In genomic region chr5:65927497-65928340, GRCh38 we compare ENCODE assay signal across 9 cellular contexts. TPM values are rescaled to one million over a fixed set of nuclear protein-coding genes. Genes with fewer than 3 reads are reported as not detected.
DNase-seq lines count a peak whose midpoint lies in the region; ATAC-seq and TF ChIP-seq lines count a peak whose summit lies in the region.
"Had no signal": no experiment of that assay in that cellular context is flagged by ENCODE, and none has a peak within 500 bp of the region (broad histone marks: within the 10 kb centered on the region; RNA-seq: fewer than 3 reads in every experiment).

No MANE protein-coding gene starts in this region.

- peak overlapping the region; percentile 95 for H3K4me3 Mint-ChIP-seq in type B pancreatic cell

- DNase-seq in SIG-M5 treated with dmso at 0.1 percent for 504 hours (lab: John Stamatoyannopoulos, UW; ENCODE audit: unreplicated experiment) (peak; percentile 63), SIG-M5 (lab: John Stamatoyannopoulos, UW) (no peak), dermis microvascular lymphatic vessel endothelial cell (ENCODE audit: low read depth in 2 of 2) (peak; percentile 65 to 80), type B pancreatic cell (ENCODE audit: extremely low spot score, unreplicated experiment) (no peak)
- DNase-seq: left cardiac atrium had no signal

- no peaks in the 10 kb centered on the region for H3K9me3 Mint-ChIP-seq in type B pancreatic cell

- no peak for TF ChIP-seq CTCF in type B pancreatic cell (conservative IDR thresholded peaks at IDR 0.05)

- peak overlapping the region; percentile 97 for H3K27ac Mint-ChIP-seq in type B pancreatic cell

- H3K4me3 ChIP-seq in mesodermal cell (ENCODE audit: extremely low read depth, insufficient read depth, low read length, poor library complexity, severe bottlenecking): peak overlapping the region; percentile 82

- no peaks in the 10 kb centered on the region for H3K27me3 Mint-ChIP-seq in type B pancreatic cell

- H3K36me3 ChIP-seq in mesodermal cell (ENCODE audit: control insufficient read depth, insufficient read depth, low read length): peaks cover 8% of the 10 kb centered on the region

- H3K4me1 ChIP-seq in mesodermal cell (ENCODE audit: control insufficient read depth, insufficient read depth, low read length, poor library complexity, severe bottlenecking): peaks cover 7% of the 10 kb centered on the region

- peak overlapping the region; percentile 97 for H3K27ac ChIP-seq in mesodermal cell (ENCODE audit: low read depth, low read length, severe bottlenecking)

- peaks cover 10% of the 10 kb centered on the region for H3K36me3 Mint-ChIP-seq in type B pancreatic cell

- H3K4me1 Mint-ChIP-seq in type B pancreatic cell (ENCODE audit: unreplicated experiment): peaks cover 29% of the 10 kb centered on the region

- ATAC-seq in HG03039 (IDR thresholded peaks at IDR 0.05; ENCODE audit: unreplicated experiment): peak; percentile 17
- peak; percentile 71 for ATAC-seq in SK-N-SH treated with all-trans-retinoic acid at 6 μM for 48 hours
- no peak for ATAC-seq in HG02885 (IDR thresholded peaks at IDR 0.05; ENCODE audit: poor library complexity, unreplicated experiment)

- H3K9me3 ChIP-seq in mesodermal cell (ENCODE audit: control insufficient read depth, low read length): no peaks in the 10 kb centered on the region

- WGBS in mesodermal cell (ENCODE audit: insufficient coverage in 2 of 2), 2 experiments: 0% methylated on average over 5 of the region's 13 CpGs

TF ChIP-seq in SK-N-SH treated with all-trans-retinoic acid at 6 μM for 48 hours, 23 proteins besides CTCF, POLR2A, EP300 and RAD21:
- TF ChIP-seq OSR1 (CRISPR knock-in tag; IDR thresholded peaks at IDR 0.05) (no peak), CSDC2 (CRISPR knock-in tag; IDR thresholded peaks at IDR 0.05) (no peak), TOX (CRISPR knock-in tag; IDR thresholded peaks at IDR 0.05; ENCODE audit: borderline replicate concordance) (no peak), TCF4 (CRISPR knock-in tag; IDR thresholded peaks at IDR 0.05; ENCODE audit: borderline replicate concordance) (no peak), ESRRG (CRISPR knock-in tag; IDR thresholded peaks at IDR 0.05) (no peak), SNAI2 (CRISPR knock-in tag; IDR thresholded peaks at IDR 0.05) (no peak), CREB5 (CRISPR knock-in tag; IDR thresholded peaks at IDR 0.05; ENCODE audit: low read depth) (no peak)

RNA-seq across cellular contexts. Expression of gene ERBIN, which starts 1.3 kb away (rescaled TPM):
- 46.7 and 53.1 TPM in 2 replicates for total RNA-seq in dermis microvascular lymphatic vessel endothelial cell
- polyA plus RNA-seq in mesodermal cell (2013, experiment 1 of 2): 30.0 TPM
- 35.0 TPM for polyA plus RNA-seq in mesodermal cell (2013, experiment 2 of 2)
- total RNA-seq in type B pancreatic cell (ENCODE audit: low replicate concordance): 57.5 and 60.2 TPM in 2 replicates

Comparison
In these comparisons a context has a peak if more than half of its experiments do, and no peak if none do; other contexts are left out.
1. DNase-seq: peak in SIG-M5 treated with dmso at 0.1 percent for 504 hours (single experiment) and dermis microvascular lymphatic vessel endothelial cell (2 of 2); none in SIG-M5 (single experiment) and type B pancreatic cell (single experiment).